Comparison of ENCODE assay signal across 21 cellular contexts in the genomic region with DNA sequence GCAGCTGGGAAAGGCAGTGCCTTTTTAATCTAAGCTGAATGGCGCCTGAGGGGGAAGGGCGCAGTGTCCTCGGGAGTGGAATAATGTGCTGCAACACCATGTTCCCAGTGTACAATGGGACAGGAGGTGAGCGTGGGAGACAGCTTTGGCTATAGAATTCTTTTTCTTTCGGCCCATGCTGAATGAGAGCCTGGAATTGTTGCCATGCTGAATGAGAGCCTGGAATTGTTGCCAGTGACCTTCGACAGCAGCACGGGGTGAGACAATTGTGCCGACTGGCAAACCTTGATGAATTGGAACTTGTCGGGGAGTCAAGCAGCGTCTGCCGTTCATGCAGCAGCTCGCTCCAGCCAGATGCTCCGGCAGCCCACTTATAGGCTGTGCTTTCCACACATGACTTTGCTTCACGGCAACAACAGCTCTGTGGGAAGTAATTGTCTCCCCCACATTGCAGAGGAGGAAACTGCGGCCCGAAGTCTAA.
A peak's percentile ranks its signal among the peaks of the same experiment; 100 is the strongest.
DNase-seq lines count a peak whose midpoint lies in the region; ATAC-seq and TF ChIP-seq lines count a peak whose summit lies in the region.
"Had no signal": no experiment of that assay in that cellular context is flagged by ENCODE, and none has a peak within 500 bp of the region (broad histone marks: within the 10 kb centered on the region; RNA-seq: fewer than 3 reads in every experiment).

No MANE protein-coding gene starts in this region.

- H3K4me3 ChIP-seq in ACC112 (ENCODE audit: low read depth, low read length) (peak overlapping the region; percentile 31; the same call in 1 of the 2 replicates), fibroblast of pulmonary artery (replicated peaks; ENCODE audit: low read depth, low read length) (peak overlapping the region; percentile 5), upper lobe of left lung (no peak overlapping the region)
- H3K4me3 ChIP-seq: gastroesophageal sphincter, lower lobe of right lung, uterus had no signal

- H3K36me3 Mint-ChIP-seq in neural crest cell (ENCODE audit: low read depth) = no peaks in the 10 kb centered on the region
- H3K36me3 Mint-ChIP-seq in activated CD8-positive, alpha-beta T cell treated with anti-CD3 and anti-CD28 coated beads for 36 hours (ENCODE audit: low read depth) = no peaks in the 10 kb centered on the region
- H3K36me3 Mint-ChIP-seq: CD4-positive, alpha-beta memory T cell; natural killer cell treated with Interleukin-12 subunit alpha and Interleukin-12 subunit beta and Interleukin-15 and Interleukin-18, amount 100 ng/mL, for 72 hours; WTC11 had no signal

- intact Hi-C loops in activated CD8-positive, alpha-beta T cell treated with anti-CD3 and anti-CD28 coated beads for 36 hours (cut with micrococcal nuclease) = no loop called here

- POLR2A ChIA-PET in activated CD8-positive, alpha-beta T cell treated with anti-CD3 and anti-CD28 coated beads for 36 hours (lab: Charles Lee) = no interaction called here

- H3K9me3 Mint-ChIP-seq in neural crest cell = no peaks in the 10 kb centered on the region
- no peaks in the 10 kb centered on the region for H3K9me3 Mint-ChIP-seq in activated CD8-positive, alpha-beta T cell treated with anti-CD3 and anti-CD28 coated beads for 36 hours
- H3K9me3 Mint-ChIP-seq: natural killer cell treated with Interleukin-12 subunit alpha and Interleukin-12 subunit beta and Interleukin-15 and Interleukin-18, amount 100 ng/mL, for 72 hours; stimulated activated naive CD8-positive, alpha-beta T cell treated with anti-CD3 and anti-CD28 coated beads, Interleukin-15, amount 100 ng/mL, for 72 hours; WTC11 had no signal

- CTCF ChIA-PET in activated CD8-positive, alpha-beta T cell treated with anti-CD3 and anti-CD28 coated beads for 36 hours (lab: Charles Lee) = no interaction called here

- no peak for TF ChIP-seq POLR2A in upper lobe of left lung (IDR thresholded peaks at IDR 0.05)

- peaks cover 52% of the 10 kb centered on the region for H3K4me1 Mint-ChIP-seq in neural crest cell
- no peaks in the 10 kb centered on the region for H3K4me1 Mint-ChIP-seq in activated CD8-positive, alpha-beta T cell treated with anti-CD3 and anti-CD28 coated beads for 36 hours (ENCODE audit: low read depth)
- H3K4me1 Mint-ChIP-seq: CD4-positive, alpha-beta memory T cell; stimulated activated naive CD8-positive, alpha-beta T cell treated with anti-CD3 and anti-CD28 coated beads, Interleukin-15, amount 100 ng/mL, for 72 hours; T-helper 17 cell had no signal

- H3K4me1 ChIP-seq in ACC112 (ENCODE audit: control insufficient read depth, insufficient read depth, low read length, unreplicated experiment) (peaks cover 42% of the 10 kb centered on the region), upper lobe of left lung (peaks cover 0 to 3% (median 0%) of the 10 kb centered on the region in 4 donors)
- H3K4me1 ChIP-seq: gastroesophageal sphincter, lower lobe of right lung, uterus had no signal

- ATAC-seq in upper lobe of left lung (ENCODE audit: low FRiP score in 2 of 2) = no peak
- no peak for ATAC-seq in activated CD8-positive, alpha-beta T cell treated with anti-CD3 and anti-CD28 coated beads for 36 hours
- ATAC-seq: gastroesophageal sphincter; lower lobe of right lung; natural killer cell treated with Interleukin-12 subunit alpha and Interleukin-12 subunit beta and Interleukin-15 and Interleukin-18, amount 100 ng/mL, for 72 hours; stimulated activated naive CD8-positive, alpha-beta T cell treated with anti-CD3 and anti-CD28 coated beads, Interleukin-15, amount 100 ng/mL, for 72 hours; T-helper 17 cell; WTC11 had no signal

- peaks cover 16% of the 10 kb centered on the region for H3K27me3 Mint-ChIP-seq in neural crest cell (ENCODE audit: low read depth)
- peaks cover 14% of the 10 kb centered on the region for H3K27me3 Mint-ChIP-seq in activated CD8-positive, alpha-beta T cell treated with anti-CD3 and anti-CD28 coated beads for 36 hours

- H3K27me3 ChIP-seq in ACC112 (ENCODE audit: insufficient read depth, low read length) (no peaks in the 10 kb centered on the region), upper lobe of left lung (no peaks in the 10 kb centered on the region)
- H3K27me3 ChIP-seq: uterus had no signal

- peak overlapping the region; percentile 63 for H3K4me3 Mint-ChIP-seq in neural crest cell
- no peak overlapping the region for H3K4me3 Mint-ChIP-seq in activated CD8-positive, alpha-beta T cell treated with anti-CD3 and anti-CD28 coated beads for 36 hours
- H3K4me3 Mint-ChIP-seq: natural killer cell treated with Interleukin-12 subunit alpha and Interleukin-12 subunit beta and Interleukin-15 and Interleukin-18, amount 100 ng/mL, for 72 hours; stimulated activated naive CD8-positive, alpha-beta T cell treated with anti-CD3 and anti-CD28 coated beads, Interleukin-15, amount 100 ng/mL, for 72 hours; T-helper 17 cell; WTC11 had no signal

- DNase-seq in NCI-H2227 treated with DMSO at 0.1 percent for 48 hours (lab: John Stamatoyannopoulos, UW) (peak; percentile 55), fibroblast of pulmonary artery (ENCODE audit: low read depth) (peak; percentile 64), neural crest cell (ENCODE audit: low read depth, low spot score) (peak; percentile 37), NCI-H1092 (lab: John Stamatoyannopoulos, UW) (no peak), AG08396 (ENCODE audit: low spot score) (no peak), upper lobe of left lung (no peak)
- no peak for DNase-seq in activated CD8-positive, alpha-beta T cell treated with anti-CD3 and anti-CD28 coated beads for 36 hours
- DNase-seq: CD4-positive, alpha-beta memory T cell; DND-41; HCEC 1CT; lower lobe of right lung; NCI-H1092 treated with DMSO at 0.1 percent for 48 hours; NCI-H2171 treated with DMSO at 0.1 percent for 48 hours; SHP77 treated with DMSO at 0.1 percent for 48 hours; stimulated activated naive CD8-positive, alpha-beta T cell treated with anti-CD3 and anti-CD28 coated beads, Interleukin-15, amount 100 ng/mL, for 72 hours; T-helper 17 cell; uterus had no signal

- H2AFZ ChIP-seq in ACC112 (ENCODE audit: low read length, unreplicated experiment) = peak overlapping the region; percentile 85

- no peak for TF ChIP-seq EP300 in upper lobe of left lung (IDR thresholded peaks at IDR 0.05)

- WGBS in upper lobe of left lung, 2 donors = 68 to 76% methylated on average over 16 of the region's 16 CpGs

- peak overlapping the region; percentile 72 for H3K27ac Mint-ChIP-seq in neural crest cell (ENCODE audit: unreplicated experiment)
- no peak overlapping the region for H3K27ac Mint-ChIP-seq in activated CD8-positive, alpha-beta T cell treated with anti-CD3 and anti-CD28 coated beads for 36 hours
- H3K27ac Mint-ChIP-seq: CD4-positive, alpha-beta memory T cell; natural killer cell treated with Interleukin-12 subunit alpha and Interleukin-12 subunit beta and Interleukin-15 and Interleukin-18, amount 100 ng/mL, for 72 hours; stimulated activated naive CD8-positive, alpha-beta T cell treated with anti-CD3 and anti-CD28 coated beads, Interleukin-15, amount 100 ng/mL, for 72 hours; T-helper 17 cell; WTC11 had no signal

- TF ChIP-seq CTCF in fibroblast of pulmonary artery (IDR thresholded peaks at IDR 0.05; ENCODE audit: low read length, missing control alignments) = no peak
- TF ChIP-seq CTCF in neural crest cell (conservative IDR thresholded peaks at IDR 0.05) = no peak
- no peak for TF ChIP-seq CTCF in upper lobe of left lung (IDR thresholded peaks at IDR 0.05)
- TF ChIP-seq CTCF in activated CD8-positive, alpha-beta T cell treated with anti-CD3 and anti-CD28 coated beads for 36 hours (IDR thresholded peaks at IDR 0.05) = no peak

- H3K79me2 ChIP-seq in ACC112 (ENCODE audit: control insufficient read depth, insufficient read depth, low read length, unreplicated experiment) = peaks cover 87% of the 10 kb centered on the region

- H3K9me3 ChIP-seq in upper lobe of left lung = no peaks in the 10 kb centered on the region
- H3K9me3 ChIP-seq: gastroesophageal sphincter, lower lobe of right lung, uterus had no signal

- H3K36me3 ChIP-seq in ACC112 (ENCODE audit: insufficient read depth, low read length) (no peaks in the 10 kb centered on the region; the same call in 1 of the 2 replicates), upper lobe of left lung (no peaks in the 10 kb centered on the region)
- H3K36me3 ChIP-seq: gastroesophageal sphincter, lower lobe of right lung, uterus had no signal

- peak overlapping the region; percentile 95 for H3K27ac ChIP-seq in ACC112 (ENCODE audit: low read depth, low read length)
- H3K27ac ChIP-seq in upper lobe of left lung = no peak overlapping the region
- H3K27ac ChIP-seq: gastroesophageal sphincter, lower lobe of right lung, uterus had no signal

Comparison
In these comparisons a context has a peak if more than half of its experiments do, and no peak if none do; other contexts are left out.
1. H3K4me3 ChIP-seq: peak in ACC112 (single experiment) and fibroblast of pulmonary artery (single experiment); none in upper lobe of left lung (0 of 4).
2. DNase-seq: peak in NCI-H2227 treated with DMSO at 0.1 percent for 48 hours (single experiment), fibroblast of pulmonary artery (single experiment) and neural crest cell (single experiment); none in NCI-H1092 (single experiment), AG08396 (single experiment), upper lobe of left lung (0 of 2) and activated CD8-positive, alpha-beta T cell treated with anti-CD3 and anti-CD28 coated beads for 36 hours (single experiment).